ENCODE assay signal across 24 cellular contexts in genomic region chr11:23732026-23732425, GRCh38.
DNase-seq lines count a peak whose midpoint lies in the region; ATAC-seq and TF ChIP-seq lines count a peak whose summit lies in the region.
"Had no signal": no experiment of that assay in that cellular context is flagged by ENCODE, and none has a peak within 500 bp of the region (broad histone marks: within the 10 kb centered on the region; RNA-seq: fewer than 3 reads in every experiment).

No MANE protein-coding gene starts in this region.

- H3K9me3 ChIP-seq in mesodermal cell (ENCODE audit: control insufficient read depth, low read length), result peaks cover 12% of the 10 kb centered on the region
- H3K9me3 ChIP-seq: psoas muscle had no signal

- H3K36me3 ChIP-seq in ACC112 (ENCODE audit: insufficient read depth, low read length) (no peaks in the 10 kb centered on the region), mesodermal cell (ENCODE audit: control insufficient read depth, insufficient read depth, low read length) (no peaks in the 10 kb centered on the region)
- H3K36me3 ChIP-seq: esophagus muscularis mucosa, tibial nerve had no signal

- peaks cover 13% of the 10 kb centered on the region for H3K4me1 ChIP-seq in ACC112 (ENCODE audit: control insufficient read depth, insufficient read depth, low read length, unreplicated experiment)
- H3K4me1 ChIP-seq in mesodermal cell (ENCODE audit: control insufficient read depth, insufficient read depth, low read length, poor library complexity, severe bottlenecking), result peaks cover 6% of the 10 kb centered on the region
- H3K4me1 ChIP-seq: esophagus muscularis mucosa, psoas muscle, tibial nerve had no signal

- 55 to 59% methylated on average over 5 to 6 of the region's 7 CpGs for WGBS in mesodermal cell (ENCODE audit: insufficient coverage in 2 of 2), 2 experiments

- peak overlapping the region; percentile 50 for H2AFZ ChIP-seq in ACC112 (ENCODE audit: low read length, unreplicated experiment)

- peaks cover 15% of the 10 kb centered on the region for H3K36me3 Mint-ChIP-seq in chondrocyte (ENCODE audit: low read depth)
- H3K36me3 Mint-ChIP-seq: activated naive CD8-positive, alpha-beta T cell treated with anti-CD3 and anti-CD28 coated beads, Interleukin-2, amount 10 ng/mL, durations not matched to agents 7 days and 5 days; CD8-positive, alpha-beta T cell; memory B cell had no signal

- ATAC-seq in HG02798 (IDR thresholded peaks at IDR 0.05; ENCODE audit: poor library complexity, unreplicated experiment) (no peak), HG03095 (IDR thresholded peaks at IDR 0.05; ENCODE audit: unreplicated experiment) (no peak)
- ATAC-seq: CD8-positive, alpha-beta T cell; natural killer cell; psoas muscle had no signal

- H3K4me3 ChIP-seq in ACC112 (ENCODE audit: low read depth, low read length) (no peak overlapping the region), mesodermal cell (ENCODE audit: extremely low read depth, insufficient read depth, low read length, poor library complexity, severe bottlenecking) (no peak overlapping the region)
- H3K4me3 ChIP-seq: esophagus muscularis mucosa, psoas muscle, tibial nerve had no signal

- peaks cover 28% of the 10 kb centered on the region for H3K4me1 Mint-ChIP-seq in chondrocyte (ENCODE audit: low read depth)
- H3K4me1 Mint-ChIP-seq: activated naive CD8-positive, alpha-beta T cell treated with anti-CD3 and anti-CD28 coated beads, Interleukin-2, amount 10 ng/mL, durations not matched to agents 7 days and 5 days; memory B cell had no signal

- H3K27ac ChIP-seq in ACC112 (ENCODE audit: low read depth, low read length), result no peak overlapping the region
- H3K27ac ChIP-seq in mesodermal cell (ENCODE audit: low read depth, low read length, severe bottlenecking), result peak overlapping the region; percentile 74
- H3K27ac ChIP-seq: esophagus muscularis mucosa, psoas muscle, tibial nerve had no signal

- DNase-seq in HuH-7 (ENCODE audit: low spot score) (peak; percentile 6), chondrocyte (ENCODE audit: low spot score) (no peak), NCI-H187 treated with DMSO at 0.1 percent for 48 hours (lab: John Stamatoyannopoulos, UW) (no peak), C1 segment of cervical spinal cord (lab: John Stamatoyannopoulos, UW) (no peak)
- DNase-seq: activated CD8-positive, alpha-beta memory T cell treated with anti-CD3 and anti-CD28 coated beads for 24 hours; activated naive CD8-positive, alpha-beta T cell treated with anti-CD3 and anti-CD28 coated beads, Interleukin-2, amount 10 ng/mL, durations not matched to agents 7 days and 5 days; CD8-positive, alpha-beta T cell; DMS79; effector CD4-positive, alpha-beta T cell; glutamatergic neuron; H7; natural killer cell; psoas muscle; SIG-M5; stimulated activated naive CD4-positive, alpha-beta T cell had no signal

- peak overlapping the region; percentile 82 for H3K27ac Mint-ChIP-seq in chondrocyte (ENCODE audit: unreplicated experiment)
- H3K27ac Mint-ChIP-seq: activated naive CD8-positive, alpha-beta T cell treated with anti-CD3 and anti-CD28 coated beads, Interleukin-2, amount 10 ng/mL, durations not matched to agents 7 days and 5 days; activated T-helper 1 cell treated with anti-CD3 and anti-CD28 coated beads, Interleukin-12 subunit alpha, Interleukin-12 subunit beta, Interleukin-2, Interleukin-4 antibody, amounts not matched to agents 30 ng/mL and 10 ng/mL and 1 ng/mL, durations not matched to agents 14 hours and 24 hours and 36 hours; CD8-positive, alpha-beta T cell; memory B cell; natural killer cell; T-helper 1 cell treated with Interleukin-12 subunit alpha and Interleukin-12 subunit beta and Interleukin-4 antibody, amounts not matched to agents 30 μg/mL and 1 μg/mL, for 36 hours had no signal

- H3K27me3 ChIP-seq in ACC112 (ENCODE audit: insufficient read depth, low read length), result no peaks in the 10 kb centered on the region
- H3K27me3 ChIP-seq: esophagus muscularis mucosa, tibial nerve had no signal

- H3K4me3 Mint-ChIP-seq in chondrocyte (ENCODE audit: unreplicated experiment), result peak overlapping the region; percentile 36
- H3K4me3 Mint-ChIP-seq: activated naive CD8-positive, alpha-beta T cell treated with anti-CD3 and anti-CD28 coated beads, Interleukin-2, amount 10 ng/mL, durations not matched to agents 7 days and 5 days; activated T-helper 1 cell treated with anti-CD3 and anti-CD28 coated beads, Interleukin-12 subunit alpha, Interleukin-12 subunit beta, Interleukin-2, Interleukin-4 antibody, amounts not matched to agents 30 ng/mL and 10 ng/mL and 1 ng/mL, durations not matched to agents 14 hours and 24 hours and 36 hours; CD8-positive, alpha-beta T cell; memory B cell; natural killer cell; T-helper 1 cell treated with Interleukin-12 subunit alpha and Interleukin-12 subunit beta and Interleukin-4 antibody, amounts not matched to agents 30 μg/mL and 1 μg/mL, for 36 hours had no signal

- peaks cover 43% of the 10 kb centered on the region for H3K9me3 Mint-ChIP-seq in chondrocyte (ENCODE audit: low read depth)

- no peaks in the 10 kb centered on the region for H3K79me2 ChIP-seq in ACC112 (ENCODE audit: control insufficient read depth, insufficient read depth, low read length, unreplicated experiment)

- H3K27me3 Mint-ChIP-seq in chondrocyte (ENCODE audit: low read depth), result no peaks in the 10 kb centered on the region
- H3K27me3 Mint-ChIP-seq: activated naive CD8-positive, alpha-beta T cell treated with anti-CD3 and anti-CD28 coated beads, Interleukin-2, amount 10 ng/mL, durations not matched to agents 7 days and 5 days; memory B cell had no signal

- no peak for TF ChIP-seq CTCF in chondrocyte (IDR thresholded peaks at IDR 0.05)
